15 cellular contexts compared by ENCODE assay signal in genomic region chr3:59422312-59422711, GRCh38.
DNase-seq lines count a peak whose midpoint lies in the region; ATAC-seq and TF ChIP-seq lines count a peak whose summit lies in the region.
"Had no signal": no experiment of that assay in that cellular context is flagged by ENCODE, and none has a peak within 500 bp of the region (broad histone marks: within the 10 kb centered on the region; RNA-seq: fewer than 3 reads in every experiment).

No MANE protein-coding gene starts in this region.

- no peak overlapping the region for H2AFZ ChIP-seq in mammary epithelial cell (ENCODE audit: low read depth, low read length)

- H3K9ac ChIP-seq in mammary epithelial cell (ENCODE audit: insufficient read depth, low read length): no peak overlapping the region

- peak overlapping the region; percentile 17 for H3K27ac ChIP-seq in mammary epithelial cell (ENCODE audit: insufficient read depth, low read depth, low read length)
- H3K27ac ChIP-seq: SJSA1 had no signal

- H4K20me1 ChIP-seq in mammary epithelial cell (ENCODE audit: insufficient read depth, low read length): no peaks in the 10 kb centered on the region

- DNase-seq in activated T-cell treated with anti-CD3 and anti-CD28 coated beads, Interleukin-2, amount 50 U/mL, for 72 hours: peak; percentile 14 to 31
- DNase-seq in activated T-cell treated with anti-CD3 and anti-CD28 coated beads, Interleukin-2, amount 50 U/mL, for 48 hours: no peak
- DNase-seq in M059J (ENCODE audit: low read depth) (peak; percentile 72), mammary epithelial cell (peak; percentile 92), NCI-H82 (lab: John Stamatoyannopoulos, UW) (no peak)
- DNase-seq in stimulated activated naive CD8-positive, alpha-beta T cell treated with anti-CD3 and anti-CD28 coated beads, Interleukin-15, amount 100 ng/mL, for 72 hours: peak in 1 of 2 donors; percentile 17
- no peak for DNase-seq in activated T-helper 2 cell treated with anti-CD3 and anti-CD28 coated beads, Interferon-gamma antibody, Interleukin-2, Interleukin-4, amounts not matched to agents 10 μg/mL and 5 μg/mL and 100 μg/mL, durations not matched to agents 14 hours and 24 hours and 36 hours (ENCODE audit: low spot score)
- DNase-seq: kidney; mucosa of descending colon; NCI-H2029; posterior cingulate gyrus; stimulated activated CD4-positive, alpha-beta T cell treated with anti-CD3 and anti-CD28 coated beads, Interleukin-15, amount 100 ng/mL, for 24 hours; trophoblast cell had no signal

- peaks cover 0 to 4% of the 10 kb centered on the region in 2 donors for H3K36me3 Mint-ChIP-seq in activated T-cell treated with anti-CD3 and anti-CD28 coated beads, Interleukin-2, amount 50 U/mL, for 72 hours (ENCODE audit: insufficient read depth in 2 of 2)
- H3K36me3 Mint-ChIP-seq in activated T-helper 2 cell treated with anti-CD3 and anti-CD28 coated beads, Interferon-gamma antibody, Interleukin-2, Interleukin-4, amounts not matched to agents 10 μg/mL and 5 μg/mL and 100 μg/mL, durations not matched to agents 14 hours and 24 hours and 36 hours (ENCODE audit: low read depth): no peaks in the 10 kb centered on the region

- H3K27me3 ChIP-seq in mammary epithelial cell (ENCODE audit: insufficient read depth, low read length): no peaks in the 10 kb centered on the region
- H3K27me3 ChIP-seq: SJSA1 had no signal

- H3K27ac Mint-ChIP-seq in activated T-cell treated with anti-CD3 and anti-CD28 coated beads, Interleukin-2, amount 50 U/mL, for 72 hours: no peak overlapping the region
- H3K27ac Mint-ChIP-seq in stimulated activated naive CD8-positive, alpha-beta T cell treated with anti-CD3 and anti-CD28 coated beads, Interleukin-15, amount 100 ng/mL, for 72 hours: no peak overlapping the region
- H3K27ac Mint-ChIP-seq in activated T-helper 2 cell treated with anti-CD3 and anti-CD28 coated beads, Interferon-gamma antibody, Interleukin-2, Interleukin-4, amounts not matched to agents 10 μg/mL and 5 μg/mL and 100 μg/mL, durations not matched to agents 14 hours and 24 hours and 36 hours: no peak overlapping the region

- in situ Hi-C loops in mammary epithelial cell (cut with MboI; ENCODE audit: low sequenced_read_pairs in 2 of 2): no loop called here

- peaks cover 32% of the 10 kb centered on the region for H3K4me1 ChIP-seq in mammary epithelial cell (ENCODE audit: insufficient read depth, low read length)

- H3K36me3 ChIP-seq in mammary epithelial cell (ENCODE audit: insufficient read depth, low read length): no peaks in the 10 kb centered on the region
- H3K36me3 ChIP-seq: SJSA1 had no signal

- peaks cover 67% of the 10 kb centered on the region for H3K4me1 Mint-ChIP-seq in activated T-cell treated with anti-CD3 and anti-CD28 coated beads, Interleukin-2, amount 50 U/mL, for 72 hours (ENCODE audit: low read depth)
- H3K4me1 Mint-ChIP-seq in stimulated activated naive CD8-positive, alpha-beta T cell treated with anti-CD3 and anti-CD28 coated beads, Interleukin-15, amount 100 ng/mL, for 72 hours: peaks cover 58% of the 10 kb centered on the region
- H3K4me1 Mint-ChIP-seq in activated T-helper 2 cell treated with anti-CD3 and anti-CD28 coated beads, Interferon-gamma antibody, Interleukin-2, Interleukin-4, amounts not matched to agents 10 μg/mL and 5 μg/mL and 100 μg/mL, durations not matched to agents 14 hours and 24 hours and 36 hours (ENCODE audit: low read depth): peaks cover 43% of the 10 kb centered on the region

- no peak overlapping the region for H3K4me2 ChIP-seq in mammary epithelial cell (ENCODE audit: insufficient read depth, low read depth, low read length)

- ATAC-seq in activated T-cell treated with anti-CD3 and anti-CD28 coated beads, Interleukin-2, amount 50 U/mL, for 72 hours (replicated peaks in 1 of 2): peak; percentile 57 to 65
- ATAC-seq in stimulated activated naive CD8-positive, alpha-beta T cell treated with anti-CD3 and anti-CD28 coated beads, Interleukin-15, amount 100 ng/mL, for 72 hours: peak; percentile 79
- no peak for ATAC-seq in GM21390 (IDR thresholded peaks at IDR 0.05; ENCODE audit: unreplicated experiment)
- ATAC-seq: mucosa of descending colon had no signal

- H3K79me2 ChIP-seq in mammary epithelial cell (ENCODE audit: insufficient read depth, low read length): no peaks in the 10 kb centered on the region

- no peak overlapping the region for H3K4me3 ChIP-seq in mammary epithelial cell (replicated peaks in 1 of 3; ENCODE audit: insufficient read depth in 1 of 3, low read depth in 2 of 3, low read length in 3 of 3)
- H3K4me3 ChIP-seq: mucosa of descending colon, SJSA1 had no signal

- dilution Hi-C loops in mammary epithelial cell (cut with HindIII; ENCODE audit: low sequenced_read_pairs): no loop called here

- peak overlapping the region; percentile 45 to 46 for H3K4me3 Mint-ChIP-seq in activated T-cell treated with anti-CD3 and anti-CD28 coated beads, Interleukin-2, amount 50 U/mL, for 72 hours
- H3K4me3 Mint-ChIP-seq in stimulated activated naive CD8-positive, alpha-beta T cell treated with anti-CD3 and anti-CD28 coated beads, Interleukin-15, amount 100 ng/mL, for 72 hours: no peak overlapping the region
- no peak overlapping the region for H3K4me3 Mint-ChIP-seq in activated T-helper 2 cell treated with anti-CD3 and anti-CD28 coated beads, Interferon-gamma antibody, Interleukin-2, Interleukin-4, amounts not matched to agents 10 μg/mL and 5 μg/mL and 100 μg/mL, durations not matched to agents 14 hours and 24 hours and 36 hours (ENCODE audit: low read depth)

- CTCF ChIA-PET in mammary epithelial cell (lab: Charles Lee; ENCODE audit: low non-redundant PET): interaction anchor here (0.6 kb wide), 1 partner anchor 108 kb away, joined by 3 read pairs; no protein-coding TSS in a partner anchor

- WGBS in mammary epithelial cell (ENCODE audit: low coverage, missing lambda C conversion rate): 63% methylated on average over 3 of the region's 4 CpGs

- no peak for TF ChIP-seq CTCF in mammary epithelial cell (conservative IDR thresholded peaks at IDR 0.05 in 1 of 2, IDR thresholded peaks at IDR 0.05 in 1 of 2; ENCODE audit: extremely low read depth in 1 of 2, insufficient read depth in 1 of 2, low read depth in 1 of 2, low read length in 2 of 2)

- no TSS peak for BruUV-seq in mammary epithelial cell (replicated peaks; lab: Mats Ljungman, UMichigan)

- intact Hi-C loops in mammary epithelial cell (cut with micrococcal nuclease): loop anchor here (5.0 to 10.0 kb wide), 3 partner anchors 135 to 428 kb away; no protein-coding TSS in a partner anchor
- intact Hi-C loops in activated T-helper 2 cell treated with anti-CD3 and anti-CD28 coated beads, Interferon-gamma antibody, Interleukin-2, Interleukin-4, amounts not matched to agents 10 μg/mL and 5 μg/mL and 100 μg/mL, durations not matched to agents 14 hours and 24 hours and 36 hours (cut with micrococcal nuclease): loop anchor here (1.0 kb wide), 1 partner anchor 29 kb away; no protein-coding TSS in a partner anchor

- no peaks in the 10 kb centered on the region for H3K9me3 Mint-ChIP-seq in activated T-cell treated with anti-CD3 and anti-CD28 coated beads, Interleukin-2, amount 50 U/mL, for 72 hours
- H3K9me3 Mint-ChIP-seq in stimulated activated naive CD8-positive, alpha-beta T cell treated with anti-CD3 and anti-CD28 coated beads, Interleukin-15, amount 100 ng/mL, for 72 hours: no peaks in the 10 kb centered on the region
- H3K9me3 Mint-ChIP-seq in activated T-helper 2 cell treated with anti-CD3 and anti-CD28 coated beads, Interferon-gamma antibody, Interleukin-2, Interleukin-4, amounts not matched to agents 10 μg/mL and 5 μg/mL and 100 μg/mL, durations not matched to agents 14 hours and 24 hours and 36 hours: no peaks in the 10 kb centered on the region

- H3K9me3 ChIP-seq in mammary epithelial cell (replicated peaks; ENCODE audit: insufficient read depth, low read length): no peaks in the 10 kb centered on the region
- H3K9me3 ChIP-seq: mucosa of descending colon, SJSA1 had no signal

- H3K27me3 Mint-ChIP-seq in activated T-cell treated with anti-CD3 and anti-CD28 coated beads, Interleukin-2, amount 50 U/mL, for 72 hours (ENCODE audit: low read depth): no peaks in the 10 kb centered on the region
- H3K27me3 Mint-ChIP-seq in stimulated activated naive CD8-positive, alpha-beta T cell treated with anti-CD3 and anti-CD28 coated beads, Interleukin-15, amount 100 ng/mL, for 72 hours: no peaks in the 10 kb centered on the region
- no peaks in the 10 kb centered on the region for H3K27me3 Mint-ChIP-seq in activated T-helper 2 cell treated with anti-CD3 and anti-CD28 coated beads, Interferon-gamma antibody, Interleukin-2, Interleukin-4, amounts not matched to agents 10 μg/mL and 5 μg/mL and 100 μg/mL, durations not matched to agents 14 hours and 24 hours and 36 hours (ENCODE audit: low read depth)

Comparison
In these comparisons a context has a peak if more than half of its experiments do, and no peak if none do; other contexts are left out.
1. DNase-seq: peak in activated T-cell treated with anti-CD3 and anti-CD28 coated beads, Interleukin-2, amount 50 U/mL, for 72 hours (2 of 2), M059J (single experiment) and mammary epithelial cell (single experiment); none in activated T-cell treated with anti-CD3 and anti-CD28 coated beads, Interleukin-2, amount 50 U/mL, for 48 hours (0 of 2), activated T-helper 2 cell treated with anti-CD3 and anti-CD28 coated beads, Interferon-gamma antibody, Interleukin-2, Interleukin-4, amounts not matched to agents 10 μg/mL and 5 μg/mL and 100 μg/mL, durations not matched to agents 14 hours and 24 hours and 36 hours (single experiment) and NCI-H82 (single experiment).
2. H3K4me3 Mint-ChIP-seq: peak in activated T-cell treated with anti-CD3 and anti-CD28 coated beads, Interleukin-2, amount 50 U/mL, for 72 hours (2 of 2); none in stimulated activated naive CD8-positive, alpha-beta T cell treated with anti-CD3 and anti-CD28 coated beads, Interleukin-15, amount 100 ng/mL, for 72 hours (0 of 2) and activated T-helper 2 cell treated with anti-CD3 and anti-CD28 coated beads, Interferon-gamma antibody, Interleukin-2, Interleukin-4, amounts not matched to agents 10 μg/mL and 5 μg/mL and 100 μg/mL, durations not matched to agents 14 hours and 24 hours and 36 hours (single experiment).